11 cellular contexts compared by ENCODE assay signal in genomic region chr1:170198090-170198489, GRCh38. TPM values are rescaled to one million over a fixed set of nuclear protein-coding genes. Genes with fewer than 3 reads are reported as not detected.
"Had no signal": no experiment of that assay in that cellular context is flagged by ENCODE, and none has a peak within 500 bp of the region (broad histone marks: within the 10 kb centered on the region; RNA-seq: fewer than 3 reads in every experiment).

No MANE protein-coding gene starts in this region.

- H3K4me3 Mint-ChIP-seq: GM23338, H9, HFFc6 had no signal

- H3K4me1 ChIP-seq: HAP-1 had no signal

- H2AFZ ChIP-seq: GM23248, GM23338 had no signal

- H3K9me3 ChIP-seq: HAP-1 had no signal

- DNase-seq: GM23248, GOT3, H7, H9, HCEC 1CT, HFFc6 had no signal

- H3K9ac ChIP-seq: GM23248 had no signal

- H3K4me2 ChIP-seq: GM23338 had no signal

- H3K27ac Mint-ChIP-seq: GM23338, H9, HFFc6 had no signal

- H3K4me1 Mint-ChIP-seq: GM23338, H9 had no signal

- H3K4me3 ChIP-seq: GM23248, GM23338, HAP-1 had no signal

- FAIRE-seq: H1, H54 had no signal

- H3K9me3 Mint-ChIP-seq: GM23338, H9, HFFc6 had no signal

- H3K36me3 ChIP-seq: HAP-1 had no signal

- H3K27ac ChIP-seq: GM23248 had no signal

RNA-seq across cellular contexts. Expression of gene NTMT2, which starts 52.3 kb away (rescaled TPM):
- total RNA-seq: GM23248, GM23338, H1, H4, HFFc6 had no signal
- polyA plus RNA-seq: GM23248 had no signal
